ENCODE assay signal across 9 cellular contexts in genomic region chr22:25109878-25110595, GRCh38.
DNase-seq lines count a peak whose midpoint lies in the region; ATAC-seq and TF ChIP-seq lines count a peak whose summit lies in the region.
"Had no signal": no experiment of that assay in that cellular context is flagged by ENCODE, and none has a peak within 500 bp of the region (broad histone marks: within the 10 kb centered on the region; RNA-seq: fewer than 3 reads in every experiment).

No MANE protein-coding gene starts in this region.

- H3K14ac ChIP-seq in neuronal stem cell (ENCODE audit: low read length): peak overlapping the region; percentile 10

- H3K9me3 ChIP-seq in Panc1 (ENCODE audit: control insufficient read depth, insufficient read depth, low read depth, low read length) (no peaks in the 10 kb centered on the region), neuronal stem cell (replicated peaks in 1 of 2; ENCODE audit: control insufficient read depth in 2 of 2, insufficient read depth in 1 of 2, low read depth in 1 of 2, low read length in 2 of 2) (no peaks in the 10 kb centered on the region)

- H4K8ac ChIP-seq in neuronal stem cell (ENCODE audit: low read depth, low read length): no peak overlapping the region

- H2BK5ac ChIP-seq in neuronal stem cell (ENCODE audit: low read length): no peak overlapping the region

- no peak overlapping the region for H3K18ac ChIP-seq in neuronal stem cell (ENCODE audit: low read length)

- peak; percentile 6; the same call in 1 of the 2 replicates for ATAC-seq in Panc1
- no peak for ATAC-seq in HG03457 (IDR thresholded peaks at IDR 0.05; ENCODE audit: unreplicated experiment)

- H3K4me3 Mint-ChIP-seq in endothelial cell (ENCODE audit: unreplicated experiment): peak overlapping the region; percentile 70

- peaks cover 17% of the 10 kb centered on the region for H3K27me3 Mint-ChIP-seq in endothelial cell (ENCODE audit: unreplicated experiment)

- no peak overlapping the region for H3K4me2 ChIP-seq in neuronal stem cell (ENCODE audit: insufficient read depth, low read length, poor library complexity, severe bottlenecking)

- WGBS in neuronal stem cell (ENCODE audit: extremely low coverage in 2 of 2, insufficient read length in 2 of 2, insufficient replicate concordance in 1 of 2), 2 donors: no CpG with 5 or more reads among the region's 6 CpGs

- POLR2A ChIA-PET in Panc1 (lab: Charles Lee): interaction anchor here (0.6 kb wide), 1 partner anchor 12 kb away, joined by 3 read pairs; no protein-coding TSS in a partner anchor

- no peaks in the 10 kb centered on the region for H3K9me3 Mint-ChIP-seq in endothelial cell (ENCODE audit: unreplicated experiment)

- no peak overlapping the region; a peak in 1 of 4 replicates for H3K4me3 ChIP-seq in Panc1 (ENCODE audit: low read depth in 2 of 2, low read length in 2 of 2)
- H3K4me3 ChIP-seq in neuronal stem cell (ENCODE audit: low read length in 2 of 2): no peak overlapping the region

- H2BK12ac ChIP-seq in neuronal stem cell (ENCODE audit: low read length): no peak overlapping the region

- H2BK15ac ChIP-seq in neuronal stem cell (ENCODE audit: low read length): no peak overlapping the region

- H3K4me1 ChIP-seq in Panc1 (ENCODE audit: control insufficient read depth, insufficient read depth, low read length) (peaks cover 9% of the 10 kb centered on the region), neuronal stem cell (ENCODE audit: control insufficient read depth in 2 of 2, insufficient read depth in 1 of 2, low read depth in 1 of 2, low read length in 2 of 2) (peaks cover 18 to 21% of the 10 kb centered on the region in 2 donors)

- TF ChIP-seq CTCF in Panc1 (IDR thresholded peaks at IDR 0.05): no peak
- no peak for TF ChIP-seq CTCF in endothelial cell (IDR thresholded peaks at IDR 0.05; ENCODE audit: unreplicated experiment)

- H3K36me3 Mint-ChIP-seq in endothelial cell (ENCODE audit: low read depth, unreplicated experiment): peaks cover 9% of the 10 kb centered on the region

- CTCF ChIA-PET in Panc1 (lab: Charles Lee): no interaction called here

- H3K36me3 ChIP-seq in Panc1 (ENCODE audit: control insufficient read depth, insufficient read depth, low read length) (no peaks in the 10 kb centered on the region), neuronal stem cell (replicated peaks in 1 of 2; ENCODE audit: control insufficient read depth in 2 of 2, insufficient read depth in 2 of 2, low read length in 2 of 2) (no peaks in the 10 kb centered on the region)

- peak overlapping the region; percentile 100 for H3K27ac Mint-ChIP-seq in endothelial cell (ENCODE audit: unreplicated experiment)

- no peak overlapping the region for H2AFZ ChIP-seq in neuronal stem cell (ENCODE audit: low read length)

- H3K4ac ChIP-seq in neuronal stem cell (ENCODE audit: low read length): no peak overlapping the region

- no peak overlapping the region for H2AK5ac ChIP-seq in neuronal stem cell (ENCODE audit: low read depth, low read length)

- no peak overlapping the region for H3K9ac ChIP-seq in neuronal stem cell (ENCODE audit: low read depth, low read length, poor library complexity)

- no peak overlapping the region for H3K23ac ChIP-seq in neuronal stem cell (ENCODE audit: low read depth, low read length, poor library complexity)

- in situ Hi-C loops in Panc1 (cut with HindIII; ENCODE audit: low pct_unique_long_range_greater_than_20kb, low sequenced_read_pairs): no loop called here

- peak overlapping the region; percentile 56 for H4K91ac ChIP-seq in neuronal stem cell (ENCODE audit: low read depth, low read length, poor library complexity)

- peaks cover 53% of the 10 kb centered on the region for H3K4me1 Mint-ChIP-seq in endothelial cell (ENCODE audit: unreplicated experiment)

- H3K79me1 ChIP-seq in neuronal stem cell (ENCODE audit: low read depth, low read length): no peaks in the 10 kb centered on the region

- intact Hi-C loops in Panc1 (cut with micrococcal nuclease; ENCODE audit: unreplicated experiment): no loop called here

- BruUV-seq in Panc1 (replicated peaks; lab: Mats Ljungman, UMichigan): no TSS peak

- H3K27ac ChIP-seq in Panc1 (ENCODE audit: low read length) (no peak overlapping the region), neuronal stem cell (replicated peaks; ENCODE audit: low read length) (no peak overlapping the region)
- H3K27ac ChIP-seq: GM23248 had no signal

- H2BK120ac ChIP-seq in neuronal stem cell (ENCODE audit: low read depth, low read length): no peak overlapping the region

- no peaks in the 10 kb centered on the region for H3K27me3 ChIP-seq in Panc1 (ENCODE audit: control insufficient read depth, insufficient read depth, low read length)
- H3K27me3 ChIP-seq in neuronal stem cell (ENCODE audit: control insufficient read depth in 3 of 3, insufficient read depth in 3 of 3, low read depth in 1 of 3, low read length in 3 of 3): no peaks in the 10 kb centered on the region

- DNase-seq in COLO668 (lab: John Stamatoyannopoulos, UW; ENCODE audit: unreplicated experiment) (peak; percentile 53), Panc1 (ENCODE audit: low read depth, low spot score) (no peak), endothelial cell (ENCODE audit: low spot score) (no peak), neuronal stem cell (ENCODE audit: low spot score) (no peak), nucleus accumbens (lab: John Stamatoyannopoulos, UW) (no peak), NCI-H1417 (lab: John Stamatoyannopoulos, UW) (no peak), amygdala (lab: John Stamatoyannopoulos, UW) (no peak)
